Comparison of ENCODE assay signal across 16 cellular contexts in the genomic region with DNA sequence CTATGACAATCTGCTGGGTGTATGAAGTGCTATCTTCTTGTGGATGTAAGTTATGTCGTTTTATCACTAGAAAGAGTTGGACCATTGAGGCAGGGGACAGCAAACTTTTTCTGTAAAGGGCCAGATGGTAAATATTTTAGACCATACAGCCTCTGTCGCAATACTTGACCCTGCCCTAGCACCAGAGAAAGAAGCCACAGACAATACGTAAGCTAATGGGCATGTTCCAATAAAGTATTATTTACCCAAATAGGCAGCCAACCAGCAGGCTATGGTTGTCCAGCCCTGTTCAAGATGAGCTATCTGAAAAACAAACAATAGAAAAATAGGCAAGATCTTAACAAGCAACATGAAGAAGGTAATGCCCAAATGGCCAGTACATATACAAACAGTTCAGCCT.
"Had no signal": no experiment of that assay in that cellular context is flagged by ENCODE, and none has a peak within 500 bp of the region (broad histone marks: within the 10 kb centered on the region; RNA-seq: fewer than 3 reads in every experiment).

No MANE protein-coding gene starts in this region.

- H3K36me3 ChIP-seq: adrenal gland, colonic mucosa, esophagus muscularis mucosa, gastroesophageal sphincter, pancreas, sigmoid colon, upper lobe of left lung had no signal

- H3K27me3 ChIP-seq: adrenal gland, colonic mucosa, esophagus muscularis mucosa, gastroesophageal sphincter, pancreas, sigmoid colon, testis, upper lobe of left lung had no signal

- H3K9me3 ChIP-seq: adrenal gland, colonic mucosa, esophagus muscularis mucosa, gastroesophageal sphincter, pancreas, sigmoid colon, testis, upper lobe of left lung had no signal

- H3K9me3 Mint-ChIP-seq: activated naive CD4-positive, alpha-beta T cell treated with anti-CD3 and anti-CD28 coated beads, Interleukin-2, amount 10 ng/mL, durations not matched to agents 7 days and 5 days; activated T-helper 2 cell treated with anti-CD3 and anti-CD28 coated beads, Interferon-gamma antibody, Interleukin-2, Interleukin-4, amounts not matched to agents 10 μg/mL and 5 μg/mL and 100 μg/mL, durations not matched to agents 14 hours and 24 hours and 36 hours; stimulated activated naive CD8-positive, alpha-beta T cell treated with anti-CD3 and anti-CD28 coated beads, Interleukin-15, amount 100 ng/mL, for 72 hours had no signal

- H3K27ac ChIP-seq: adrenal gland, colonic mucosa, esophagus muscularis mucosa, gastroesophageal sphincter, pancreas, sigmoid colon, testis, upper lobe of left lung had no signal

- H3K4me1 ChIP-seq: adrenal gland, colonic mucosa, esophagus muscularis mucosa, gastroesophageal sphincter, pancreas, sigmoid colon, testis, upper lobe of left lung had no signal

- H3K27ac Mint-ChIP-seq: activated naive CD4-positive, alpha-beta T cell treated with anti-CD3 and anti-CD28 coated beads, Interleukin-2, amount 10 ng/mL, durations not matched to agents 7 days and 5 days; activated T-helper 2 cell treated with anti-CD3 and anti-CD28 coated beads, Interferon-gamma antibody, Interleukin-2, Interleukin-4, amounts not matched to agents 10 μg/mL and 5 μg/mL and 100 μg/mL, durations not matched to agents 14 hours and 24 hours and 36 hours; stimulated activated naive CD8-positive, alpha-beta T cell treated with anti-CD3 and anti-CD28 coated beads, Interleukin-15, amount 100 ng/mL, for 72 hours had no signal

- DNase-seq: activated CD4-positive, alpha-beta T cell treated with anti-CD3 and anti-CD28 coated beads, Interleukin-2, amount 50 U/mL, for 4 hours; activated CD4-positive, CD25-positive, alpha-beta regulatory T cell treated with anti-CD3 and anti-CD28 coated beads, Interleukin-2, amount 50 U/mL, for 72 hours; activated naive CD4-positive, alpha-beta T cell treated with anti-CD3 and anti-CD28 coated beads, Interleukin-2, amount 10 ng/mL, durations not matched to agents 7 days and 5 days; adrenal gland; colonic mucosa; midbrain; pancreas; sigmoid colon; stimulated activated CD4-positive, alpha-beta T cell treated with anti-CD3 and anti-CD28 coated beads, Interleukin-1b, Interleukin-23, amount 100 ng/mL, for 48 hours; stimulated activated naive CD8-positive, alpha-beta T cell treated with anti-CD3 and anti-CD28 coated beads, Interleukin-15, amount 100 ng/mL, for 72 hours; testis; upper lobe of left lung had no signal

- H3K4me1 Mint-ChIP-seq: activated naive CD4-positive, alpha-beta T cell treated with anti-CD3 and anti-CD28 coated beads, Interleukin-2, amount 10 ng/mL, durations not matched to agents 7 days and 5 days; stimulated activated naive CD8-positive, alpha-beta T cell treated with anti-CD3 and anti-CD28 coated beads, Interleukin-15, amount 100 ng/mL, for 72 hours had no signal

- ATAC-seq: gastroesophageal sphincter; pancreas; stimulated activated naive CD8-positive, alpha-beta T cell treated with anti-CD3 and anti-CD28 coated beads, Interleukin-15, amount 100 ng/mL, for 72 hours had no signal

- H3K27me3 Mint-ChIP-seq: stimulated activated naive CD8-positive, alpha-beta T cell treated with anti-CD3 and anti-CD28 coated beads, Interleukin-15, amount 100 ng/mL, for 72 hours had no signal

- H3K36me3 Mint-ChIP-seq: activated naive CD4-positive, alpha-beta T cell treated with anti-CD3 and anti-CD28 coated beads, Interleukin-2, amount 10 ng/mL, durations not matched to agents 7 days and 5 days had no signal

- H3K4me3 ChIP-seq: adrenal gland, colonic mucosa, esophagus muscularis mucosa, gastroesophageal sphincter, lung, pancreas, sigmoid colon, testis, upper lobe of left lung had no signal

- H3K4me3 Mint-ChIP-seq: activated naive CD4-positive, alpha-beta T cell treated with anti-CD3 and anti-CD28 coated beads, Interleukin-2, amount 10 ng/mL, durations not matched to agents 7 days and 5 days; stimulated activated naive CD8-positive, alpha-beta T cell treated with anti-CD3 and anti-CD28 coated beads, Interleukin-15, amount 100 ng/mL, for 72 hours had no signal
